ENCODE assay signal across 1 cellular context in genomic region chrX:120244735-120245498, GRCh38.
TF ChIP-seq lines count a peak whose summit lies in the region.

No MANE protein-coding gene starts in this region.

TF ChIP-seq in HEK293, 187 proteins besides CTCF, POLR2A, EP300 and RAD21 (continued from another document and continues in another):
- TF ChIP-seq GLI4 (tag by site-specific recombination; IDR thresholded peaks at IDR 0.05) (peak; percentile 27; the same call in 1 of the 2 replicates), ZNF585B (tag by site-specific recombination; IDR thresholded peaks at IDR 0.05) (no peak), REST (tag by site-specific recombination; IDR thresholded peaks at IDR 0.05) (no peak; the same call in 1 of the 2 replicates), ZNF140 (tag by site-specific recombination; IDR thresholded peaks at IDR 0.05) (peak; percentile 24; the same call in 1 of the 2 replicates), PATZ1 (tag by site-specific recombination; IDR thresholded peaks at IDR 0.05) (peak; percentile 10; the same call in 1 of the 2 replicates), ZNF777 (tag by site-specific recombination; IDR thresholded peaks at IDR 0.05; ENCODE audit: borderline replicate concordance) (no peak), ZNF624 (tag by site-specific recombination; IDR thresholded peaks at IDR 0.05) (0 out of 2 replicates have a peak, but pooled peaks have one; percentile 47), OSR2 (tag by site-specific recombination; IDR thresholded peaks at IDR 0.05) (no peak), ZNF19 (tag by site-specific recombination; IDR thresholded peaks at IDR 0.05; ENCODE audit: low read depth) (peak; percentile 69; the same call in 1 of the 2 replicates), ZBTB7A (tag by site-specific recombination; IDR thresholded peaks at IDR 0.05; ENCODE audit: low read depth) (no peak), ZNF174 (tag by site-specific recombination; IDR thresholded peaks at IDR 0.05) (no peak), ZNF530 (tag by site-specific recombination; IDR thresholded peaks at IDR 0.05; ENCODE audit: low read depth) (no peak), ZNF449 (tag by site-specific recombination; IDR thresholded peaks at IDR 0.05) (peak; percentile 46; the same call in 1 of the 2 replicates), KLF16 (tag by site-specific recombination; IDR thresholded peaks at IDR 0.05) (peak; percentile 79; the same call in 1 of the 2 replicates), IKZF3 (tag by site-specific recombination; IDR thresholded peaks at IDR 0.05) (peak; percentile 82), ZNF362 (tag by site-specific recombination; IDR thresholded peaks at IDR 0.05) (no peak), ZNF121 (tag by site-specific recombination; IDR thresholded peaks at IDR 0.05) (0 out of 2 replicates have a peak, but pooled peaks have one; percentile 15), ZFP69B (tag by site-specific recombination; IDR thresholded peaks at IDR 0.05) (peak; percentile 75; the same call in 1 of the 2 replicates), ZBTB6 (tag by site-specific recombination; IDR thresholded peaks at IDR 0.05) (no peak), ZBTB21 (tag by site-specific recombination; IDR thresholded peaks at IDR 0.05) (peak; percentile 64; the same call in 1 of the 2 replicates), ZBTB8A (tag by site-specific recombination; IDR thresholded peaks at IDR 0.05) (0 out of 2 replicates have a peak, but pooled peaks have one; percentile 41), EGR2 (tag by site-specific recombination; IDR thresholded peaks at IDR 0.05; ENCODE audit: low read depth) (peak; percentile 40; the same call in 1 of the 2 replicates), ZNF791 (tag by site-specific recombination; IDR thresholded peaks at IDR 0.05) (no peak), ZNF600 (tag by site-specific recombination; IDR thresholded peaks at IDR 0.05) (peak; percentile 66; the same call in 1 of the 2 replicates), ZNF184 (tag by site-specific recombination; IDR thresholded peaks at IDR 0.05) (peak; percentile 85), SP7 (tag by site-specific recombination; IDR thresholded peaks at IDR 0.05) (peak; percentile 73), OVOL3 (tag by site-specific recombination; IDR thresholded peaks at IDR 0.05) (0 out of 2 replicates have a peak, but pooled peaks have one; percentile 62), PRDM10 (tag by site-specific recombination; IDR thresholded peaks at IDR 0.05) (no peak), KLF17 (tag by site-specific recombination; IDR thresholded peaks at IDR 0.05) (peak; percentile 69), BCL11A (tag by site-specific recombination; IDR thresholded peaks at IDR 0.05; ENCODE audit: low read depth) (peak; percentile 85), PRDM2 (tag by site-specific recombination; IDR thresholded peaks at IDR 0.05; ENCODE audit: borderline replicate concordance) (no peak), ZNF311 (tag by site-specific recombination; IDR thresholded peaks at IDR 0.05; ENCODE audit: borderline replicate concordance) (no peak), ZNF341 (tag by site-specific recombination; IDR thresholded peaks at IDR 0.05; ENCODE audit: low read depth) (peak; percentile 87), ZFP41 (tag by site-specific recombination; IDR thresholded peaks at IDR 0.05; ENCODE audit: borderline replicate concordance) (no peak), ZNF704 (tag by site-specific recombination; IDR thresholded peaks at IDR 0.05) (no peak)
